In the genomic region with DNA sequence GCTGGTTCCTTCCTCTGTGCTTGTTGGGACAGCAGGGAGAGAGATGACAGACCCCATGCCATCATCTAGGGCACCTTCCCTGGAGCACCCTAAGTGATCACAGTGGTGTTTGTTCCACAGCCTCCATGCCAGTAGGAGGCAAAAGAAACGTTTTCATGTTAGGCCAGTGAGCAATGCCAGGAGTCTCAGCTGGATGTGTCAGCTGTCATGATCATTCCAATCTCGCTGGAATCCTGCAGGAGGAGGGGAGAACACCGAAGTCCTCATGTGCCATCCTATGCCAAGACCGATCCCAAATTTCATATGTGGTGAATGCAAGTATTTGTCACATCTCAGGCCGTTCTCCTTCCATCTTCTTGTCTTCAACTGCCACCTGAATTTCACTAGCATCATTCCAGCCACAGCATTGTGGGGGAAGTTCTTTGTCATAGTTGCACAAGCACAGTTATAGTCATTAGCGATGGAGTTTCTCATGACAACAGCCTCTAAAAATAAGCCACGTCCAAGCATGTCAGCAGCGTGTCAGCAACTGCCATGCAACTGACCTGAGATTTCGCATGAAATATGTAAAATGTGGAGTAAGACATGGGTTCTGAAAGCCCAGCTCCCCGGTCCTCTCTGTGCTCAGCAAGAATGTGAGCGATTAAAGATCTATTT, we compare ENCODE assay signal across 1 cellular context.
TF ChIP-seq lines count a peak whose summit lies in the region.

No MANE protein-coding gene starts in this region.

TF ChIP-seq in GM23338, 12 proteins besides CTCF, POLR2A, EP300 and RAD21 (continued from another document):
- TF ChIP-seq, protein P1, sequence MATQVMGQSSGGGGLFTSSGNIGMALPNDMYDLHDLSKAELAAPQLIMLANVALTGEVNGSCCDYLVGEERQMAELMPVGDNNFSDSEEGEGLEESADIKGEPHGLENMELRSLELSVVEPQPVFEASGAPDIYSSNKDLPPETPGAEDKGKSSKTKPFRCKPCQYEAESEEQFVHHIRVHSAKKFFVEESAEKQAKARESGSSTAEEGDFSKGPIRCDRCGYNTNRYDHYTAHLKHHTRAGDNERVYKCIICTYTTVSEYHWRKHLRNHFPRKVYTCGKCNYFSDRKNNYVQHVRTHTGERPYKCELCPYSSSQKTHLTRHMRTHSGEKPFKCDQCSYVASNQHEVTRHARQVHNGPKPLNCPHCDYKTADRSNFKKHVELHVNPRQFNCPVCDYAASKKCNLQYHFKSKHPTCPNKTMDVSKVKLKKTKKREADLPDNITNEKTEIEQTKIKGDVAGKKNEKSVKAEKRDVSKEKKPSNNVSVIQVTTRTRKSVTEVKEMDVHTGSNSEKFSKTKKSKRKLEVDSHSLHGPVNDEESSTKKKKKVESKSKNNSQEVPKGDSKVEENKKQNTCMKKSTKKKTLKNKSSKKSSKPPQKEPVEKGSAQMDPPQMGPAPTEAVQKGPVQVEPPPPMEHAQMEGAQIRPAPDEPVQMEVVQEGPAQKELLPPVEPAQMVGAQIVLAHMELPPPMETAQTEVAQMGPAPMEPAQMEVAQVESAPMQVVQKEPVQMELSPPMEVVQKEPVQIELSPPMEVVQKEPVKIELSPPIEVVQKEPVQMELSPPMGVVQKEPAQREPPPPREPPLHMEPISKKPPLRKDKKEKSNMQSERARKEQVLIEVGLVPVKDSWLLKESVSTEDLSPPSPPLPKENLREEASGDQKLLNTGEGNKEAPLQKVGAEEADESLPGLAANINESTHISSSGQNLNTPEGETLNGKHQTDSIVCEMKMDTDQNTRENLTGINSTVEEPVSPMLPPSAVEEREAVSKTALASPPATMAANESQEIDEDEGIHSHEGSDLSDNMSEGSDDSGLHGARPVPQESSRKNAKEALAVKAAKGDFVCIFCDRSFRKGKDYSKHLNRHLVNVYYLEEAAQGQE (IDR thresholded peaks at IDR 0.05; ENCODE audit: unreplicated experiment), result no peak
- TF ChIP-seq JUNB (IDR thresholded peaks at IDR 0.05; ENCODE audit: unreplicated experiment), result no peak
